8 cellular contexts compared by ENCODE assay signal in genomic region chr1:109277434-109278204, GRCh38. TPM values are rescaled to one million over a fixed set of nuclear protein-coding genes. Genes with fewer than 3 reads are reported as not detected.
DNase-seq lines count a peak whose midpoint lies in the region; ATAC-seq and TF ChIP-seq lines count a peak whose summit lies in the region.

No MANE protein-coding gene starts in this region.

- H3K4me2 ChIP-seq in osteoblast (ENCODE audit: insufficient read depth, low read length) = no peak overlapping the region

- peak; percentile 76 for DNase-seq in COLO668 (lab: John Stamatoyannopoulos, UW; ENCODE audit: unreplicated experiment)
- DNase-seq in Kasumi-1 (lab: John Stamatoyannopoulos, UW) = peak; percentile 45 to 52
- DNase-seq in RWPE2 (ENCODE audit: low spot score) = peak; percentile 67
- peak; percentile 71 for DNase-seq in activated naive CD4-positive, alpha-beta T cell treated with Interleukin-2 at 50 U/mL for 16 hours
- DNase-seq in germinal center (ENCODE audit: low spot score) = peak; percentile 82
- peak; percentile 96 for DNase-seq in osteoblast (ENCODE audit: insufficient read length, low spot score, missing footprints)
- peak; percentile 90 for DNase-seq in transverse colon

- H3K27ac ChIP-seq in RWPE2 (ENCODE audit: poor library complexity, severe bottlenecking) (peak overlapping the region; percentile 83), osteoblast (ENCODE audit: low read depth, low read length) (no peak overlapping the region), transverse colon (peak overlapping the region; percentile 27 to 66 (median 52))

- ATAC-seq in GM21360 (IDR thresholded peaks at IDR 0.05; ENCODE audit: unreplicated experiment) (peak; percentile 55), RWPE2 (ENCODE audit: low read depth) (no peak)

- peak; percentile 85 for TF ChIP-seq CTCF in RWPE2 (IDR thresholded peaks at IDR 0.05; ENCODE audit: poor library complexity, severe bottlenecking)
- peak; percentile 89 for TF ChIP-seq CTCF in osteoblast (IDR thresholded peaks at IDR 0.05; ENCODE audit: extremely low read depth, low read depth, low read length)
- peak; percentile 91 to 98 (median 93) for TF ChIP-seq CTCF in transverse colon (IDR thresholded peaks at IDR 0.05)

- peak overlapping the region; percentile 83 for H2AFZ ChIP-seq in osteoblast (ENCODE audit: low read length)

- no peak overlapping the region for H3K4me3 ChIP-seq in RWPE2 (ENCODE audit: severe bottlenecking)
- H3K4me3 ChIP-seq in osteoblast (ENCODE audit: insufficient read depth, low read length) = no peak overlapping the region
- no peak overlapping the region for H3K4me3 ChIP-seq in transverse colon

- in situ Hi-C loops in transverse colon (cut with MboI; ENCODE audit: low pct_ligation_motif_present in 1 of 4, low pct_unique_long_range_greater_than_20kb in 1 of 4, low sequenced_read_pairs in 3 of 4) = loop anchor here in 3 of 4 donors (5.0 to 25.0 kb wide), 2 partner anchors 125 to 135 kb away; no protein-coding TSS in a partner anchor

- TF ChIP-seq POLR2A in transverse colon (IDR thresholded peaks at IDR 0.05) = peak; percentile 15

- 52% methylated on average over 7 of the region's 7 CpGs; no CpG with 5 or more reads in 1 of the 2 donors for WGBS in transverse colon (ENCODE audit: low coverage in 1 of 2), 2 donors

- intact Hi-C loops in transverse colon (cut with DNase I; ENCODE audit: low total_unique reads) = no loop called here

- H3K4me1 ChIP-seq in RWPE2 (ENCODE audit: insufficient read depth, poor library complexity, severe bottlenecking) (peaks cover 36% of the 10 kb centered on the region), osteoblast (ENCODE audit: insufficient read depth, low read length) (peaks cover 38% of the 10 kb centered on the region), transverse colon (peaks cover 10 to 42% (median 31%) of the 10 kb centered on the region in 4 donors)

- H3K9me3 ChIP-seq in RWPE2 (ENCODE audit: severe bottlenecking) (no peaks in the 10 kb centered on the region), osteoblast (ENCODE audit: low read depth, low read length) (no peaks in the 10 kb centered on the region), transverse colon (no peaks in the 10 kb centered on the region)

- peaks cover 28% of the 10 kb centered on the region for H3K79me2 ChIP-seq in osteoblast (ENCODE audit: insufficient read depth, low read length)

- H3K27me3 ChIP-seq in RWPE2 (ENCODE audit: insufficient read depth, poor library complexity, severe bottlenecking) (no peaks in the 10 kb centered on the region), osteoblast (ENCODE audit: insufficient read depth, low read length) (no peaks in the 10 kb centered on the region), transverse colon (no peaks in the 10 kb centered on the region)

- H3K36me3 ChIP-seq in RWPE2 (ENCODE audit: low read depth) (peaks cover 40% of the 10 kb centered on the region), osteoblast (ENCODE audit: insufficient read depth, low read length) (peaks cover 18% of the 10 kb centered on the region), transverse colon (no peaks in the 10 kb centered on the region)

- no peak for TF ChIP-seq EP300 in transverse colon (IDR thresholded peaks at IDR 0.05; ENCODE audit: low read depth)

- H4K20me1 ChIP-seq in osteoblast (ENCODE audit: insufficient read depth, low read length) = no peaks in the 10 kb centered on the region

RNA-seq across cellular contexts. Expression of gene PSRC1, which starts 5.3 kb away (rescaled TPM):
- total RNA-seq in osteoblast (5.4 and 5.9 TPM in 2 replicates), transverse colon (10 to 100 TPM in 1 of 4 donors, 1 to 10 TPM in 3; 1.9 to 18.0 (median 4.4) TPM)

RNA-seq across cellular contexts. Expression of gene CELSR2, which starts 28.3 kb away (rescaled TPM):
- total RNA-seq in osteoblast (1.4 and 1.5 TPM in 2 replicates), transverse colon (1 to 10 TPM; 1.8 to 3.7 (median 3.2) TPM)

RNA-seq across cellular contexts. Expression of gene MYBPHL, which starts 29.2 kb away (rescaled TPM):
- total RNA-seq in osteoblast (not detected in 2 replicates), transverse colon (not detected)
